1 cellular context compared by ENCODE assay signal in genomic region chr19:481100-481499, GRCh38. TPM values are rescaled to one million over a fixed set of nuclear protein-coding genes. Genes with fewer than 3 reads are reported as not detected.
"Had no signal": no experiment of that assay in that cellular context is flagged by ENCODE, and none has a peak within 500 bp of the region (broad histone marks: within the 10 kb centered on the region; RNA-seq: fewer than 3 reads in every experiment).

No MANE protein-coding gene starts in this region.

RNA-seq across cellular contexts. Expression of gene SHC2, which starts 20.3 kb away (rescaled TPM):
- total RNA-seq: activated CD8-positive, alpha-beta memory T cell treated with anti-CD3 and anti-CD28 coated beads for 36 hours had no signal
